27 cellular contexts compared by ENCODE assay signal in the genomic region with DNA sequence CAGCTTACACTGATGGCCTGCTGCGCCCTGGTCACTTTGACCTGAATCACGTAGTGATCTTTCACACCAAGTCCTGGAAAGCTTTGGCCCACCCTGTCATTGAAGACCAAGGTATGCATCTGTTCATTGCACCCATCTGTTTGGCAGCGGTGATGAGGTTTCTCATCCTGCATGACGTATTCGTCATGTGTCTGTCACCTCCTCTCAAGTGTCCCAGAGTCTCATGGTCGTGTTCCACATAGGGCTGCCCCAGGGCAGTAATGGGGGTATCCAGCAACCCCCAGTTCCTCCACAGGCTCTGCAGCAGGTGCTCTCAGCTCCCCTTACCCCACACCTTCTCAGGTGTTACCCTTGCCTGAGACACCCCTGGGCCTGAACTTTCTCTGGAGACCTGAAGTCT.
"Had no signal": no experiment of that assay in that cellular context is flagged by ENCODE, and none has a peak within 500 bp of the region (broad histone marks: within the 10 kb centered on the region; RNA-seq: fewer than 3 reads in every experiment).

No MANE protein-coding gene starts in this region.

- H3K4me3 ChIP-seq: ascending aorta, breast epithelium, coronary artery, dorsolateral prefrontal cortex, esophagus squamous epithelium had no signal

- H3K4me1 Mint-ChIP-seq: activated CD4-positive, alpha-beta T cell treated with anti-CD3 and anti-CD28 coated beads for 36 hours; activated CD4-positive, alpha-beta T cell treated with anti-CD3 and anti-CD28 coated beads, Interleukin-2, amount 10 ng/mL, durations not matched to agents 24 days and 14 days; activated CD8-positive, alpha-beta memory T cell treated with anti-CD3 and anti-CD28 coated beads, Interleukin-2, amount 10 ng/mL, durations not matched to agents 7 days and 5 days; activated naive CD4-positive, alpha-beta T cell treated with anti-CD3 and anti-CD28 coated beads, Interleukin-2, amount 10 ng/mL, durations not matched to agents 7 days and 5 days; activated naive CD8-positive, alpha-beta T cell treated with anti-CD3 and anti-CD28 coated beads, Interleukin-2, amount 10 ng/mL, durations not matched to agents 7 days and 5 days; brain; central memory CD8-positive, alpha-beta T cell had no signal

- H3K4me3 Mint-ChIP-seq: activated CD4-positive, alpha-beta memory T cell treated with anti-CD3 and anti-CD28 coated beads for 36 hours; activated CD4-positive, alpha-beta T cell treated with anti-CD3 and anti-CD28 coated beads for 36 hours; activated CD4-positive, alpha-beta T cell treated with anti-CD3 and anti-CD28 coated beads, Interleukin-2, amount 10 ng/mL, durations not matched to agents 24 days and 14 days; activated CD8-positive, alpha-beta memory T cell treated with anti-CD3 and anti-CD28 coated beads, Interleukin-2, amount 10 ng/mL, durations not matched to agents 7 days and 5 days; activated CD8-positive, alpha-beta T cell treated with anti-CD3 and anti-CD28 coated beads, Interleukin-2, amount 10 ng/mL, durations not matched to agents 7 days and 5 days; activated naive CD4-positive, alpha-beta T cell treated with anti-CD3 and anti-CD28 coated beads, Interleukin-2, amount 10 ng/mL, durations not matched to agents 7 days and 5 days; activated naive CD8-positive, alpha-beta T cell treated with anti-CD3 and anti-CD28 coated beads, Interleukin-2, amount 10 ng/mL, durations not matched to agents 7 days and 5 days; activated T-helper 1 cell treated with anti-CD3 and anti-CD28 coated beads, Interleukin-12 subunit alpha, Interleukin-12 subunit beta, Interleukin-2, Interleukin-4 antibody, amounts not matched to agents 30 ng/mL and 10 ng/mL and 1 ng/mL, durations not matched to agents 14 hours and 24 hours and 36 hours; brain; central memory CD8-positive, alpha-beta T cell; dendritic cell treated with granulocyte-macrophage colony-stimulating factor and Interleukin-4, amounts not matched to agents 40 ng/mL and 50 ng/mL, for 4 days; effector memory CD8-positive, alpha-beta T cell had no signal

- H3K9me3 Mint-ChIP-seq: activated CD4-positive, alpha-beta memory T cell treated with anti-CD3 and anti-CD28 coated beads for 36 hours; activated CD4-positive, alpha-beta T cell treated with anti-CD3 and anti-CD28 coated beads, Interleukin-2, amount 10 ng/mL, durations not matched to agents 24 days and 14 days; activated naive CD4-positive, alpha-beta T cell treated with anti-CD3 and anti-CD28 coated beads, Interleukin-2, amount 10 ng/mL, durations not matched to agents 7 days and 5 days; activated naive CD4-positive, alpha-beta T cell treated with anti-CD3 and anti-CD28 coated beads, Interleukin-2, amount 50 U/mL, for 72 hours; activated naive CD8-positive, alpha-beta T cell treated with anti-CD3 and anti-CD28 coated beads, Interleukin-2, amount 10 ng/mL, durations not matched to agents 7 days and 5 days; activated T-helper 1 cell treated with anti-CD3 and anti-CD28 coated beads, Interleukin-12 subunit alpha, Interleukin-12 subunit beta, Interleukin-2, Interleukin-4 antibody, amounts not matched to agents 30 ng/mL and 10 ng/mL and 1 ng/mL, durations not matched to agents 14 hours and 24 hours and 36 hours; brain; central memory CD8-positive, alpha-beta T cell; dendritic cell treated with granulocyte-macrophage colony-stimulating factor and Interleukin-4, amounts not matched to agents 40 ng/mL and 50 ng/mL, for 4 days; effector memory CD8-positive, alpha-beta T cell had no signal

- H3K4me1 ChIP-seq: ascending aorta, breast epithelium, esophagus squamous epithelium had no signal

- H3K36me3 Mint-ChIP-seq: activated CD4-positive, alpha-beta memory T cell treated with anti-CD3 and anti-CD28 coated beads for 36 hours; activated CD8-positive, alpha-beta memory T cell treated with anti-CD3 and anti-CD28 coated beads, Interleukin-2, amount 10 ng/mL, durations not matched to agents 7 days and 5 days; activated naive CD4-positive, alpha-beta T cell treated with anti-CD3 and anti-CD28 coated beads, Interleukin-2, amount 10 ng/mL, durations not matched to agents 7 days and 5 days; activated naive CD4-positive, alpha-beta T cell treated with anti-CD3 and anti-CD28 coated beads, Interleukin-2, amount 50 U/mL, for 72 hours; activated naive CD8-positive, alpha-beta T cell treated with anti-CD3 and anti-CD28 coated beads, Interleukin-2, amount 10 ng/mL, durations not matched to agents 7 days and 5 days; brain had no signal

- DNase-seq: activated CD4-positive, alpha-beta memory T cell treated with anti-CD3 and anti-CD28 coated beads for 36 hours; activated CD4-positive, alpha-beta T cell treated with anti-CD3 and anti-CD28 coated beads for 36 hours; activated CD4-positive, alpha-beta T cell treated with anti-CD3 and anti-CD28 coated beads, Interleukin-2, amount 10 ng/mL, durations not matched to agents 24 days and 14 days; activated CD4-positive, CD25-positive, alpha-beta regulatory T cell; activated CD4-positive, CD25-positive, alpha-beta regulatory T cell treated with anti-CD3 and anti-CD28 coated beads, Interleukin-2, amount 50 U/mL, for 72 hours; activated CD8-positive, alpha-beta memory T cell treated with anti-CD3 and anti-CD28 coated beads, Interleukin-2, amount 10 ng/mL, durations not matched to agents 7 days and 5 days; activated CD8-positive, alpha-beta memory T cell treated with anti-CD3 and anti-CD28 coated beads, Interleukin-2, amount 50 U/mL, for 4 hours; activated CD8-positive, alpha-beta T cell treated with anti-CD3 and anti-CD28 coated beads, Interleukin-2, amount 10 ng/mL, durations not matched to agents 7 days and 5 days; activated gamma-delta T cell; activated naive CD4-positive, alpha-beta T cell; activated naive CD4-positive, alpha-beta T cell treated with anti-CD3 and anti-CD28 coated beads, Interleukin-2, amount 10 ng/mL, durations not matched to agents 7 days and 5 days; activated naive CD8-positive, alpha-beta T cell treated with anti-CD3 and anti-CD28 coated beads, Interleukin-2, amount 10 ng/mL, durations not matched to agents 7 days and 5 days; activated T-cell treated with anti-CD3 and anti-CD28 coated beads, Interleukin-2, amount 50 U/mL, for 1 hour; activated T-cell treated with anti-CD3 and anti-CD28 coated beads, Interleukin-2, amount 50 U/mL, for 48 hours; effector memory CD8-positive, alpha-beta T cell; erythroblast; esophagus squamous epithelium; T-helper 2 cell had no signal

- H3K9me3 ChIP-seq: ascending aorta, breast epithelium, esophagus squamous epithelium had no signal

- H3K27me3 Mint-ChIP-seq: activated CD4-positive, alpha-beta memory T cell treated with anti-CD3 and anti-CD28 coated beads for 36 hours; activated CD4-positive, alpha-beta T cell treated with anti-CD3 and anti-CD28 coated beads for 36 hours; activated CD4-positive, alpha-beta T cell treated with anti-CD3 and anti-CD28 coated beads, Interleukin-2, amount 10 ng/mL, durations not matched to agents 24 days and 14 days; activated CD8-positive, alpha-beta memory T cell treated with anti-CD3 and anti-CD28 coated beads, Interleukin-2, amount 10 ng/mL, durations not matched to agents 7 days and 5 days; activated naive CD4-positive, alpha-beta T cell treated with anti-CD3 and anti-CD28 coated beads, Interleukin-2, amount 10 ng/mL, durations not matched to agents 7 days and 5 days; activated naive CD8-positive, alpha-beta T cell treated with anti-CD3 and anti-CD28 coated beads, Interleukin-2, amount 10 ng/mL, durations not matched to agents 7 days and 5 days; dendritic cell treated with granulocyte-macrophage colony-stimulating factor and Interleukin-4, amounts not matched to agents 40 ng/mL and 50 ng/mL, for 4 days had no signal

- H3K27me3 ChIP-seq: ascending aorta, breast epithelium, dorsolateral prefrontal cortex, esophagus squamous epithelium had no signal

- H3K27ac Mint-ChIP-seq: activated CD4-positive, alpha-beta memory T cell treated with anti-CD3 and anti-CD28 coated beads for 36 hours; activated CD4-positive, alpha-beta T cell treated with anti-CD3 and anti-CD28 coated beads for 36 hours; activated CD4-positive, alpha-beta T cell treated with anti-CD3 and anti-CD28 coated beads, Interleukin-2, amount 10 ng/mL, durations not matched to agents 24 days and 14 days; activated CD8-positive, alpha-beta memory T cell treated with anti-CD3 and anti-CD28 coated beads, Interleukin-2, amount 10 ng/mL, durations not matched to agents 7 days and 5 days; activated CD8-positive, alpha-beta T cell treated with anti-CD3 and anti-CD28 coated beads, Interleukin-2, amount 10 ng/mL, durations not matched to agents 7 days and 5 days; activated naive CD4-positive, alpha-beta T cell treated with anti-CD3 and anti-CD28 coated beads, Interleukin-2, amount 10 ng/mL, durations not matched to agents 7 days and 5 days; activated naive CD4-positive, alpha-beta T cell treated with anti-CD3 and anti-CD28 coated beads, Interleukin-2, amount 50 U/mL, for 72 hours; activated naive CD8-positive, alpha-beta T cell treated with anti-CD3 and anti-CD28 coated beads, Interleukin-2, amount 10 ng/mL, durations not matched to agents 7 days and 5 days; activated T-helper 1 cell treated with anti-CD3 and anti-CD28 coated beads, Interleukin-12 subunit alpha, Interleukin-12 subunit beta, Interleukin-2, Interleukin-4 antibody, amounts not matched to agents 30 ng/mL and 10 ng/mL and 1 ng/mL, durations not matched to agents 14 hours and 24 hours and 36 hours; brain; dendritic cell treated with granulocyte-macrophage colony-stimulating factor and Interleukin-4, amounts not matched to agents 40 ng/mL and 50 ng/mL, for 4 days; effector memory CD8-positive, alpha-beta T cell had no signal

- H3K36me3 ChIP-seq: ascending aorta, breast epithelium, esophagus squamous epithelium had no signal

- H3K27ac ChIP-seq: ascending aorta, breast epithelium, coronary artery, esophagus squamous epithelium had no signal
